8 cellular contexts compared by ENCODE assay signal in genomic region chr17:8746501-8747236, GRCh38. TPM values are rescaled to one million over a fixed set of nuclear protein-coding genes. Genes with fewer than 3 reads are reported as not detected.
DNase-seq lines count a peak whose midpoint lies in the region; ATAC-seq, FAIRE-seq and TF ChIP-seq lines count a peak whose summit lies in the region.

No MANE protein-coding gene starts in this region.

- DNase-seq in A549 (ENCODE audit: low read depth in 1 of 2, low spot score in 1 of 2), result peak in 1 of 2 experiments; percentile 39
- DNase-seq in HAP-1 (ENCODE audit: low spot score in 2 of 2), result peak in 1 of 2 experiments; percentile 21
- DNase-seq in astrocyte of the spinal cord (ENCODE audit: low read depth, low spot score), result no peak
- no peak for DNase-seq in NCI-H446 (lab: John Stamatoyannopoulos, UW)
- DNase-seq in pons (ENCODE audit: low spot score), result no peak
- DNase-seq in transverse colon, result no peak

- FAIRE-seq in A549 (lab: Jason Lieb, UNC), result peak; percentile 39

- POLR2A ChIA-PET in A549 (lab: Yijun Ruan, JAX), result interaction anchor here (0.7 to 1.5 kb wide), 2 partner anchors 10 to 363 kb away, joined by 3 to 12 read pairs; no protein-coding TSS in a partner anchor

- CTCF ChIA-PET in A549 (lab: Yijun Ruan, JAX), result interaction anchor here (0.6 to 4.3 kb wide), 66 partner anchors 9 to 774 kb away, joined by 3 to 112 read pairs (median 5); partner anchors contain the start of genes HES7, KRABD2, MYH10 and NDEL1

- H3K27me3 ChIP-seq in HAP-1 (ENCODE audit: low read depth), result peaks cover 13% of the 10 kb centered on the region
- no peaks in the 10 kb centered on the region for H3K27me3 ChIP-seq in transverse colon

- intact Hi-C loops in transverse colon (cut with DNase I; ENCODE audit: low total_unique reads), result loop anchor here (5.0 kb wide), 1 partner anchor 339 kb away; no protein-coding TSS in a partner anchor

- H3K4me1 ChIP-seq in A549 (no peaks in the 10 kb centered on the region; the same call in 2 of the 3 replicates), HAP-1 (no peaks in the 10 kb centered on the region; the same call in 1 of the 2 replicates), mesodermal cell (ENCODE audit: control insufficient read depth, insufficient read depth, low read length, poor library complexity, severe bottlenecking) (no peaks in the 10 kb centered on the region), transverse colon (peaks cover 0 to 17% (median 8%) of the 10 kb centered on the region in 4 donors)

- peak overlapping the region in 1 of 2 experiments; percentile 69; a peak in 2 of 6 replicates for H3K27ac ChIP-seq in A549
- H3K27ac ChIP-seq in mesodermal cell (ENCODE audit: low read depth, low read length, severe bottlenecking), result no peak overlapping the region
- H3K27ac ChIP-seq in transverse colon, result no peak overlapping the region

- TF ChIP-seq CTCF in A549 (IDR thresholded peaks at IDR 0.05) (no peak), astrocyte of the spinal cord (IDR thresholded peaks at IDR 0.05; ENCODE audit: low read depth, low read length) (no peak), transverse colon (IDR thresholded peaks at IDR 0.05) (no peak)

- TF ChIP-seq POLR2A in A549 (IDR thresholded peaks at IDR 0.05; ENCODE audit: low read length) (no peak), transverse colon (IDR thresholded peaks at IDR 0.05) (no peak)

- TF ChIP-seq EP300 in A549 (IDR thresholded peaks at IDR 0.05) (no peak), transverse colon (IDR thresholded peaks at IDR 0.05; ENCODE audit: low read depth) (no peak)

- ATAC-seq in A549, result peak; percentile 32 to 42
- no peak for ATAC-seq in HG03354 (IDR thresholded peaks at IDR 0.05; ENCODE audit: poor library complexity, severe bottlenecking, unreplicated experiment)

- peak overlapping the region; percentile 91 for H3K4me2 ChIP-seq in A549

- in situ Hi-C loops in HAP-1 (cut with MboI; ENCODE audit: low sequenced_read_pairs), result loop anchor here (10.0 to 25.0 kb wide), 3 partner anchors 332 to 684 kb away; partner anchors contain the start of gene RPL26
- in situ Hi-C loops in astrocyte of the spinal cord (cut with HindIII; ENCODE audit: low sequenced_read_pairs), result no loop called here
- in situ Hi-C loops in transverse colon (cut with MboI; ENCODE audit: low pct_ligation_motif_present in 1 of 4, low pct_unique_long_range_greater_than_20kb in 1 of 4, low sequenced_read_pairs in 3 of 4), result loop anchor here in 3 of 4 donors (10.0 to 25.0 kb wide), 3 partner anchors 172 to 334 kb away; no protein-coding TSS in a partner anchor

- WGBS in A549 (ENCODE audit: missing lambda C conversion rate), result 15% methylated on average over 9 of the region's 9 CpGs
- 17 to 19% methylated on average over 3 to 5 of the region's 9 CpGs for WGBS in mesodermal cell (ENCODE audit: insufficient coverage in 2 of 2), 2 experiments
- WGBS in transverse colon (ENCODE audit: low coverage in 1 of 2), 2 donors, result 15 to 33% methylated on average over 3 to 9 of the region's 9 CpGs

- H3K36me3 ChIP-seq in HAP-1 (replicated peaks) (no peaks in the 10 kb centered on the region), mesodermal cell (ENCODE audit: control insufficient read depth, insufficient read depth, low read length) (no peaks in the 10 kb centered on the region), transverse colon (no peaks in the 10 kb centered on the region)

- TF ChIP-seq RAD21 in A549 (conservative IDR thresholded peaks at IDR 0.05 in 1 of 2, IDR thresholded peaks at IDR 0.05 in 1 of 2), result no peak

- H3K9me3 ChIP-seq in A549 (no peaks in the 10 kb centered on the region), HAP-1 (no peaks in the 10 kb centered on the region; the same call in 1 of the 2 replicates), mesodermal cell (ENCODE audit: control insufficient read depth, low read length) (no peaks in the 10 kb centered on the region), transverse colon (no peaks in the 10 kb centered on the region)

- H3K4me3 ChIP-seq in A549 (peak overlapping the region; percentile 54), HAP-1 (peak overlapping the region; percentile 43), astrocyte of the spinal cord (ENCODE audit: low read depth, low read length) (peak overlapping the region; percentile 45), mesodermal cell (ENCODE audit: extremely low read depth, insufficient read depth, low read length, poor library complexity, severe bottlenecking) (peak overlapping the region; percentile 39), transverse colon (peak overlapping the region in 2 of 4 donors; percentile 59 to 63)

TF ChIP-seq in A549, 52 proteins besides CTCF, POLR2A, EP300 and RAD21:
- TF ChIP-seq ATOH8 (CRISPR knock-in tag; IDR thresholded peaks at IDR 0.05; ENCODE audit: low read depth), result no peak
- no peak for TF ChIP-seq TP53 (CRISPR knock-in tag; IDR thresholded peaks at IDR 0.05)
- TF ChIP-seq FOXS1 (CRISPR knock-in tag; IDR thresholded peaks at IDR 0.05), result no peak

RNA-seq across cellular contexts. Expression of gene CCDC42, which starts 2.0 kb away (rescaled TPM):
- not detected in 2 replicates for polyA plus RNA-seq in A549 (2011; rRNA removed)
- 0.04 TPM in 1 of 2 replicates, not detected in the other for polyA plus RNA-seq in A549 (2012; cell fraction: cytosol; rRNA removed)
- not detected in 2 replicates for polyA plus RNA-seq in A549 (2012; cell fraction: nucleus; rRNA removed)
- polyA plus RNA-seq in A549 (2017; fragmentation: RNase III; extraction: RNeasy Plus Mini Kit Qiagen cat#74134 plus additional on column Dnase treatment), result not detected in 3 replicates
- polyA minus RNA-seq in A549 (2011; rRNA and poly(A)+ RNA removed), result not detected in 2 replicates
- polyA plus RNA-seq in mesodermal cell (2013, experiment 1 of 2), result not detected
- polyA plus RNA-seq in mesodermal cell (2013, experiment 2 of 2), result not detected
- total RNA-seq in transverse colon, result not detected

RNA-seq across cellular contexts. Expression of gene SPDYE4, which starts 11.7 kb away (rescaled TPM):
- polyA plus RNA-seq in A549 (2011; rRNA removed) (not detected in 2 replicates), A549 (2017; fragmentation: RNase III; extraction: RNeasy Plus Mini Kit Qiagen cat#74134 plus additional on column Dnase treatment) (not detected in 3 replicates)
- polyA plus RNA-seq in A549 (2012; cell fraction: cytosol; rRNA removed), result not detected in 2 replicates
- polyA plus RNA-seq in A549 (2012; cell fraction: nucleus; rRNA removed), result not detected in 2 replicates
- not detected in 2 replicates for polyA minus RNA-seq in A549 (2011; rRNA and poly(A)+ RNA removed)
- polyA plus RNA-seq in mesodermal cell (2013, experiment 1 of 2), result not detected
- polyA plus RNA-seq in mesodermal cell (2013, experiment 2 of 2), result not detected
- not detected for total RNA-seq in transverse colon

RNA-seq across cellular contexts. Expression of gene MFSD6L, which starts 52.5 kb away (rescaled TPM):
- polyA plus RNA-seq in A549 (2011; rRNA removed) (not detected in 2 replicates), A549 (2017; fragmentation: RNase III; extraction: RNeasy Plus Mini Kit Qiagen cat#74134 plus additional on column Dnase treatment) (not detected in 3 replicates)
- polyA plus RNA-seq in A549 (2012; cell fraction: cytosol; rRNA removed), result not detected in 2 replicates
- polyA plus RNA-seq in A549 (2012; cell fraction: nucleus; rRNA removed), result not detected in 2 replicates
- not detected in 2 replicates for polyA minus RNA-seq in A549 (2011; rRNA and poly(A)+ RNA removed)
- polyA plus RNA-seq in mesodermal cell (2013, experiment 1 of 2), result not detected
- polyA plus RNA-seq in mesodermal cell (2013, experiment 2 of 2), result not detected
- 1 to 10 TPM in 2 of 4 donors, under 1 TPM in 1, not detected in 1; 0.40 to 5.1 (median 3.8) TPM for total RNA-seq in transverse colon
